Comparison of ENCODE assay signal across 8 cellular contexts in genomic region chr3:119937229-119937628, GRCh38.
DNase-seq lines count a peak whose midpoint lies in the region; ATAC-seq and TF ChIP-seq lines count a peak whose summit lies in the region.

No MANE protein-coding gene starts in this region.

- ATAC-seq in GM18907 (IDR thresholded peaks at IDR 0.05; ENCODE audit: unreplicated experiment) (peak; percentile 97), HG02870 (IDR thresholded peaks at IDR 0.05; ENCODE audit: unreplicated experiment) (peak; percentile 99), natural killer cell (peak; percentile 84 to 98 (median 95))

- peak overlapping the region; percentile 62 for H3K4me3 Mint-ChIP-seq in natural killer cell

- H3K27ac Mint-ChIP-seq in natural killer cell = peak overlapping the region; percentile 8 to 10

- TF ChIP-seq CTCF in natural killer cell (IDR thresholded peaks at IDR 0.05) = no peak

- intact Hi-C loops in natural killer cell (cut with micrococcal nuclease) = loop anchor here (10.0 kb wide), 1 partner anchor 158 kb away; the partner anchor contains the start of gene GSK3B

- H3K9me3 Mint-ChIP-seq in natural killer cell = no peaks in the 10 kb centered on the region

- peak; percentile 62 for DNase-seq in activated CD4-positive, alpha-beta T cell treated with anti-CD3 and anti-CD28 coated beads for 48 hours
- peak; percentile 22 for DNase-seq in natural killer cell
- no peak for DNase-seq in DMS114 treated with DMSO at 0.1 percent for 48 hours (lab: John Stamatoyannopoulos, UW; ENCODE audit: unreplicated experiment)
- no peak for DNase-seq in GOT3 (lab: John Stamatoyannopoulos, UW)
- no peak for DNase-seq in NCI-H345 treated with DMSO at 0.1 percent for 48 hours (lab: John Stamatoyannopoulos, UW; ENCODE audit: unreplicated experiment)
- DNase-seq in NCI-H446 (lab: John Stamatoyannopoulos, UW) = no peak

- H3K27me3 Mint-ChIP-seq in natural killer cell (ENCODE audit: low read depth in 2 of 2) = no peaks in the 10 kb centered on the region

- H3K36me3 Mint-ChIP-seq in natural killer cell = no peaks in the 10 kb centered on the region

- H3K4me1 Mint-ChIP-seq in natural killer cell = peaks cover 54 to 62% of the 10 kb centered on the region in 2 donors

Comparison
In these comparisons a context has a peak if more than half of its experiments do, and no peak if none do; other contexts are left out.
1. DNase-seq: peak in activated CD4-positive, alpha-beta T cell treated with anti-CD3 and anti-CD28 coated beads for 48 hours (single experiment) and natural killer cell (single experiment); none in DMS114 treated with DMSO at 0.1 percent for 48 hours (single experiment), GOT3 (single experiment), NCI-H345 treated with DMSO at 0.1 percent for 48 hours (single experiment) and NCI-H446 (0 of 2).
2. Peak in every context shown above with its lines, with median percentiles within 50 percentile points of each other: ATAC-seq.